In genomic region chr7:91473619-91474018, GRCh38 we compare ENCODE assay signal across 6 cellular contexts.
"Had no signal": no experiment of that assay in that cellular context is flagged by ENCODE, and none has a peak within 500 bp of the region (broad histone marks: within the 10 kb centered on the region; RNA-seq: fewer than 3 reads in every experiment).

No MANE protein-coding gene starts in this region.

- FAIRE-seq: HepG2, HTR-8/SVneo had no signal

- H3K27ac ChIP-seq: HL-60 had no signal

- ATAC-seq: HepG2 had no signal

- DNase-seq: IMR-90, KBM-7, KG1 had no signal
